In genomic region chr7:1192171-1192676, GRCh38 we compare ENCODE assay signal across 1 cellular context.
TF ChIP-seq lines count a peak whose summit lies in the region.

No MANE protein-coding gene starts in this region.

TF ChIP-seq in K562, 482 proteins besides CTCF, POLR2A, EP300 and RAD21 (continued from another document):
- TF ChIP-seq, protein P1, sequence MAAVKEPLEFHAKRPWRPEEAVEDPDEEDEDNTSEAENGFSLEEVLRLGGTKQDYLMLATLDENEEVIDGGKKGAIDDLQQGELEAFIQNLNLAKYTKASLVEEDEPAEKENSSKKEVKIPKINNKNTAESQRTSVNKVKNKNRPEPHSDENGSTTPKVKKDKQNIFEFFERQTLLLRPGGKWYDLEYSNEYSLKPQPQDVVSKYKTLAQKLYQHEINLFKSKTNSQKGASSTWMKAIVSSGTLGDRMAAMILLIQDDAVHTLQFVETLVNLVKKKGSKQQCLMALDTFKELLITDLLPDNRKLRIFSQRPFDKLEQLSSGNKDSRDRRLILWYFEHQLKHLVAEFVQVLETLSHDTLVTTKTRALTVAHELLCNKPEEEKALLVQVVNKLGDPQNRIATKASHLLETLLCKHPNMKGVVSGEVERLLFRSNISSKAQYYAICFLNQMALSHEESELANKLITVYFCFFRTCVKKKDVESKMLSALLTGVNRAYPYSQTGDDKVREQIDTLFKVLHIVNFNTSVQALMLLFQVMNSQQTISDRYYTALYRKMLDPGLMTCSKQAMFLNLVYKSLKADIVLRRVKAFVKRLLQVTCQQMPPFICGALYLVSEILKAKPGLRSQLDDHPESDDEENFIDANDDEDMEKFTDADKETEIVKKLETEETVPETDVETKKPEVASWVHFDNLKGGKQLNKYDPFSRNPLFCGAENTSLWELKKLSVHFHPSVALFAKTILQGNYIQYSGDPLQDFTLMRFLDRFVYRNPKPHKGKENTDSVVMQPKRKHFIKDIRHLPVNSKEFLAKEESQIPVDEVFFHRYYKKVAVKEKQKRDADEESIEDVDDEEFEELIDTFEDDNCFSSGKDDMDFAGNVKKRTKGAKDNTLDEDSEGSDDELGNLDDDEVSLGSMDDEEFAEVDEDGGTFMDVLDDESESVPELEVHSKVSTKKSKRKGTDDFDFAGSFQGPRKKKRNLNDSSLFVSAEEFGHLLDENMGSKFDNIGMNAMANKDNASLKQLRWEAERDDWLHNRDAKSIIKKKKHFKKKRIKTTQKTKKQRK (IDR thresholded peaks at IDR 0.05; ENCODE audit: borderline replicate concordance, low read depth, low read length) = no peak
- TF ChIP-seq CEBPB (tag; IDR thresholded peaks at IDR 0.05) (peak; percentile 48), JUND (IDR thresholded peaks at IDR 0.05; ENCODE audit: borderline replicate concordance, low read depth, low read length) (peak; percentile 63; the same call in 1 of the 2 replicates), JUND (tag; IDR thresholded peaks at IDR 0.05; ENCODE audit: borderline replicate concordance, low read depth, low read length) (peak; percentile 52; the same call in 2 of the 3 replicates), ATF7 (IDR thresholded peaks at IDR 0.05) (peak; percentile 93), FOSL1 (tag; conservative IDR thresholded peaks at IDR 0.05) (0 out of 2 replicates have a peak, but pooled peaks have one; percentile 15), MXD1 (CRISPR knock-in tag; IDR thresholded peaks at IDR 0.05; ENCODE audit: borderline replicate concordance, poor library complexity, severe bottlenecking) (no peak), CREM (IDR thresholded peaks at IDR 0.05; ENCODE audit: low read depth) (peak; percentile 25; the same call in 1 of the 2 replicates), ATF1 (CRISPR knock-in tag; IDR thresholded peaks at IDR 0.05) (no peak), ATF1 (tag; IDR thresholded peaks at IDR 0.05) (0 out of 2 replicates have a peak, but pooled peaks have one; percentile 15), PHTF2 (CRISPR knock-in tag; IDR thresholded peaks at IDR 0.05) (no peak), ZNF592 (IDR thresholded peaks at IDR 0.05) (no peak), GABPA (tag; conservative IDR thresholded peaks at IDR 0.05; ENCODE audit: low read depth) (peak; percentile 48; the same call in 1 of the 2 replicates), XRCC4 (IDR thresholded peaks at IDR 0.05; ENCODE audit: extremely low read depth, insufficient read depth, insufficient read length) (no peak), EZH2 (IDR thresholded peaks at IDR 0.05; ENCODE audit: borderline replicate concordance, low read depth, low read length) (peak; percentile 85; the same call in 1 of the 2 replicates), E2F1 (CRISPR knock-in tag; IDR thresholded peaks at IDR 0.05) (no peak), ETV5 (CRISPR knock-in tag; IDR thresholded peaks at IDR 0.05; ENCODE audit: low read depth) (no peak), FOXM1 (IDR thresholded peaks at IDR 0.05; ENCODE audit: low read depth) (0 out of 2 replicates have a peak, but pooled peaks have one; percentile 30), FOXM1 (CRISPR knock-in tag; IDR thresholded peaks at IDR 0.05; ENCODE audit: low read depth) (no peak), CEBPG (CRISPR knock-in tag; IDR thresholded peaks at IDR 0.05) (0 out of 2 replicates have a peak, but pooled peaks have one; percentile 33), CEBPG (tag; conservative IDR thresholded peaks at IDR 0.05 in 1 of 2, IDR thresholded peaks at IDR 0.05 in 1 of 2) (peak in 1 of 2 experiments; percentile 86; a peak in 2 of 4 replicates), RHOXF2B (CRISPR knock-in tag; conservative IDR thresholded peaks at IDR 0.05) (no peak), ATF3 (IDR thresholded peaks at IDR 0.05) (peak; percentile 88), ATF3 (CRISPR knock-in tag; conservative IDR thresholded peaks at IDR 0.05) (no peak), ZNF589 (CRISPR knock-in tag; IDR thresholded peaks at IDR 0.05; ENCODE audit: low read depth) (0 out of 2 replicates have a peak, but pooled peaks have one; percentile 29)
- TF ChIP-seq, protein P2, sequence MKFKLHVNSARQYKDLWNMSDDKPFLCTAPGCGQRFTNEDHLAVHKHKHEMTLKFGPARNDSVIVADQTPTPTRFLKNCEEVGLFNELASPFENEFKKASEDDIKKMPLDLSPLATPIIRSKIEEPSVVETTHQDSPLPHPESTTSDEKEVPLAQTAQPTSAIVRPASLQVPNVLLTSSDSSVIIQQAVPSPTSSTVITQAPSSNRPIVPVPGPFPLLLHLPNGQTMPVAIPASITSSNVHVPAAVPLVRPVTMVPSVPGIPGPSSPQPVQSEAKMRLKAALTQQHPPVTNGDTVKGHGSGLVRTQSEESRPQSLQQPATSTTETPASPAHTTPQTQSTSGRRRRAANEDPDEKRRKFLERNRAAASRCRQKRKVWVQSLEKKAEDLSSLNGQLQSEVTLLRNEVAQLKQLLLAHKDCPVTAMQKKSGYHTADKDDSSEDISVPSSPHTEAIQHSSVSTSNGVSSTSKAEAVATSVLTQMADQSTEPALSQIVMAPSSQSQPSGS (CRISPR knock-in tag; IDR thresholded peaks at IDR 0.05) = peak; percentile 56; the same call in 1 of the 2 replicates
- TF ChIP-seq, protein P3, sequence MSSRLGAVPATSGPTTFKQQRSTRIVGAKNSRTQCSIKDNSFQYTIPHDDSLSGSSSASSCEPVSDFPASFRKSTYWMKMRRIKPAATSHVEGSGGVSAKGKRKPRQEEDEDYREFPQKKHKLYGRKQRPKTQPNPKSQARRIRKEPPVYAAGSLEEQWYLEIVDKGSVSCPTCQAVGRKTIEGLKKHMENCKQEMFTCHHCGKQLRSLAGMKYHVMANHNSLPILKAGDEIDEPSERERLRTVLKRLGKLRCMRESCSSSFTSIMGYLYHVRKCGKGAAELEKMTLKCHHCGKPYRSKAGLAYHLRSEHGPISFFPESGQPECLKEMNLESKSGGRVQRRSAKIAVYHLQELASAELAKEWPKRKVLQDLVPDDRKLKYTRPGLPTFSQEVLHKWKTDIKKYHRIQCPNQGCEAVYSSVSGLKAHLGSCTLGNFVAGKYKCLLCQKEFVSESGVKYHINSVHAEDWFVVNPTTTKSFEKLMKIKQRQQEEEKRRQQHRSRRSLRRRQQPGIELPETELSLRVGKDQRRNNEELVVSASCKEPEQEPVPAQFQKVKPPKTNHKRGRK (tag; IDR thresholded peaks at IDR 0.05) = no peak
